30 cellular contexts compared by ENCODE assay signal in the genomic region with DNA sequence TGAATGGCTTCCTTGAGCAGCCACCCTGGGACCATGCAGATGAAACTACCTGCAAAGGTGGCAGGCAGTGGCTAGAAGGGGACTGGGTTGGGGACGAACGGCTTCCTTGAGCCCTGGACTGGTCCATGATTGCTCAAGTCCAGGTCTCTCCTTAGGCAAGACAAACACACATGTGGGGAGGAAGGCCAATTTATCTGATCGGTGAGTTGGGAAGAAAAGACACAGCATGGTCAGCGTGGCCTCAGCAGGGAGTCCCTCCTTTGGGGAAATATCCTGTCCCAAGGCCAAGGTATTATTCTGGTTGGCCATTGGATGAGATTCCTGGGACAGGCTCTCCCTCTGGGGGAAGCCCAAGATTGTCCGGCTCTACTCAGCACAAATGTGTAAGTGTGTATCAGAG.
DNase-seq lines count a peak whose midpoint lies in the region; ATAC-seq and TF ChIP-seq lines count a peak whose summit lies in the region.
"Had no signal": no experiment of that assay in that cellular context is flagged by ENCODE, and none has a peak within 500 bp of the region (broad histone marks: within the 10 kb centered on the region; RNA-seq: fewer than 3 reads in every experiment).

No MANE protein-coding gene starts in this region.

- no peak overlapping the region for H4K91ac ChIP-seq in neuronal stem cell (ENCODE audit: low read depth, low read length, poor library complexity)

- no peaks in the 10 kb centered on the region for H3K79me1 ChIP-seq in neuronal stem cell (ENCODE audit: low read depth, low read length)

- ATAC-seq in HG03378 (IDR thresholded peaks at IDR 0.05; ENCODE audit: unreplicated experiment) = no peak
- ATAC-seq: A549; CD8-positive, alpha-beta T cell had no signal

- TF ChIP-seq EP300 in esophagus muscularis mucosa (IDR thresholded peaks at IDR 0.05) = no peak

- TF ChIP-seq POLR2A in esophagus muscularis mucosa (IDR thresholded peaks at IDR 0.05; ENCODE audit: low read depth) (no peak), erythroblast (IDR thresholded peaks at IDR 0.05; ENCODE audit: low read length) (no peak)

- H2BK120ac ChIP-seq in neuronal stem cell (ENCODE audit: low read depth, low read length) = no peak overlapping the region

- no peak overlapping the region for H3K4ac ChIP-seq in neuronal stem cell (ENCODE audit: low read length)

- intact Hi-C loops in esophagus muscularis mucosa (cut with DNase I) = no loop called here

- H3K27ac ChIP-seq in esophagus muscularis mucosa (replicated peaks in 1 of 4) (no peak overlapping the region), neuronal stem cell (replicated peaks; ENCODE audit: low read length) (no peak overlapping the region), osteoblast (ENCODE audit: low read depth, low read length) (no peak overlapping the region)
- H3K27ac ChIP-seq: 22Rv1; A549; BLaER1; BLaER1 treated with 17β-estradiol and CSF1 and Interleukin-3, amounts not matched to agents 10 nM and 100 nM had no signal

- no peaks in the 10 kb centered on the region for H3K79me2 ChIP-seq in osteoblast (ENCODE audit: insufficient read depth, low read length)

- H3K9me3 ChIP-seq in esophagus muscularis mucosa (no peaks in the 10 kb centered on the region), neuronal stem cell (replicated peaks in 1 of 2; ENCODE audit: control insufficient read depth in 2 of 2, insufficient read depth in 1 of 2, low read depth in 1 of 2, low read length in 2 of 2) (no peaks in the 10 kb centered on the region), osteoblast (ENCODE audit: low read depth, low read length) (no peaks in the 10 kb centered on the region)
- H3K9me3 ChIP-seq: A549, BE2C, Caco-2 had no signal

- H3K4me1 ChIP-seq in esophagus muscularis mucosa = no peaks in the 10 kb centered on the region
- peaks cover 0 to 2% of the 10 kb centered on the region in 2 donors for H3K4me1 ChIP-seq in neuronal stem cell (ENCODE audit: control insufficient read depth in 2 of 2, insufficient read depth in 1 of 2, low read depth in 1 of 2, low read length in 2 of 2)
- H3K4me1 ChIP-seq in osteoblast (ENCODE audit: insufficient read depth, low read length) = peaks cover 3% of the 10 kb centered on the region
- H3K4me1 ChIP-seq: A549, BE2C, BLaER1, Caco-2 had no signal

- H3K14ac ChIP-seq in neuronal stem cell (ENCODE audit: low read length) = no peak overlapping the region

- H3K4me3 ChIP-seq in esophagus muscularis mucosa (no peak overlapping the region), neuronal stem cell (ENCODE audit: low read length in 2 of 2) (no peak overlapping the region), osteoblast (ENCODE audit: insufficient read depth, low read length) (no peak overlapping the region)
- H3K4me3 ChIP-seq: A549; BLaER1; BLaER1 treated with 17β-estradiol and CSF1 and Interleukin-3, amounts not matched to agents 10 nM and 100 nM had no signal

- DNase-seq in esophagus muscularis mucosa (ENCODE audit: extremely low spot score) (peak; percentile 75), neuronal stem cell (ENCODE audit: low spot score) (no peak), osteoblast (ENCODE audit: insufficient read length, low spot score, missing footprints) (peak; percentile 63), erythroblast (lab: John Stamatoyannopoulos, UW) (no peak), AG20443 (ENCODE audit: low spot score) (no peak)
- DNase-seq: 8988T; ACHN; AML-193; BE2C; C1 segment of cervical spinal cord; Caco-2; Calu3; CD4-positive, alpha-beta memory T cell; CD4-positive, alpha-beta T cell; CD4-positive, CD25-positive, alpha-beta regulatory T cell; CD8-positive, alpha-beta memory T cell; CD8-positive, alpha-beta T cell; COR-L47; DMS 273 treated with DMSO at 0.1 percent for 48 hours; DMS153; DMS53; DMS79; DMS79 treated with DMSO at 0.1 percent for 48 hours; DND-41; EL had no signal

- H3K18ac ChIP-seq in neuronal stem cell (ENCODE audit: low read length) = peak overlapping the region; percentile 11

- no peaks in the 10 kb centered on the region for H3K36me3 ChIP-seq in esophagus muscularis mucosa
- no peaks in the 10 kb centered on the region for H3K36me3 ChIP-seq in neuronal stem cell (replicated peaks in 1 of 2; ENCODE audit: control insufficient read depth in 2 of 2, insufficient read depth in 2 of 2, low read length in 2 of 2)
- no peaks in the 10 kb centered on the region for H3K36me3 ChIP-seq in osteoblast (ENCODE audit: insufficient read depth, low read length)
- H3K36me3 ChIP-seq: BE2C; BLaER1; BLaER1 treated with 17β-estradiol and CSF1 and Interleukin-3, amounts not matched to agents 10 nM and 100 nM had no signal

- no peak overlapping the region for H3K23ac ChIP-seq in neuronal stem cell (ENCODE audit: low read depth, low read length, poor library complexity)

- no peak overlapping the region for H2AK5ac ChIP-seq in neuronal stem cell (ENCODE audit: low read depth, low read length)

- no peak overlapping the region for H2BK12ac ChIP-seq in neuronal stem cell (ENCODE audit: low read length)

- H4K8ac ChIP-seq in neuronal stem cell (ENCODE audit: low read depth, low read length) = no peak overlapping the region

- TF ChIP-seq CTCF in esophagus muscularis mucosa (IDR thresholded peaks at IDR 0.05) = no peak
- TF ChIP-seq CTCF in osteoblast (IDR thresholded peaks at IDR 0.05; ENCODE audit: extremely low read depth, low read depth, low read length) = no peak

- no peak overlapping the region for H2BK15ac ChIP-seq in neuronal stem cell (ENCODE audit: low read length)

- no peak overlapping the region for H2BK5ac ChIP-seq in neuronal stem cell (ENCODE audit: low read length)

- H3K9ac ChIP-seq in neuronal stem cell (ENCODE audit: low read depth, low read length, poor library complexity) = no peak overlapping the region
- H3K9ac ChIP-seq: BLaER1; BLaER1 treated with 17β-estradiol and CSF1 and Interleukin-3, amounts not matched to agents 10 nM and 100 nM had no signal

- no peaks in the 10 kb centered on the region for H4K20me1 ChIP-seq in osteoblast (ENCODE audit: insufficient read depth, low read length)
- H4K20me1 ChIP-seq: BLaER1; BLaER1 treated with 17β-estradiol and CSF1 and Interleukin-3, amounts not matched to agents 10 nM and 100 nM had no signal

- H3K27me3 ChIP-seq in esophagus muscularis mucosa (peaks cover 0 to 3% (median 0%) of the 10 kb centered on the region in 4 donors), neuronal stem cell (ENCODE audit: control insufficient read depth in 3 of 3, insufficient read depth in 3 of 3, low read depth in 1 of 3, low read length in 3 of 3) (no peaks in the 10 kb centered on the region), osteoblast (ENCODE audit: insufficient read depth, low read length) (peaks cover 34% of the 10 kb centered on the region)
- H3K27me3 ChIP-seq: BLaER1; BLaER1 treated with 17β-estradiol and CSF1 and Interleukin-3, amounts not matched to agents 10 nM and 100 nM had no signal

- H3K4me2 ChIP-seq in neuronal stem cell (ENCODE audit: insufficient read depth, low read length, poor library complexity, severe bottlenecking) (no peak overlapping the region), osteoblast (ENCODE audit: insufficient read depth, low read length) (no peak overlapping the region)
- H3K4me2 ChIP-seq: A549; BLaER1; BLaER1 treated with 17β-estradiol and CSF1 and Interleukin-3, amounts not matched to agents 10 nM and 100 nM had no signal

- H2AFZ ChIP-seq in neuronal stem cell (ENCODE audit: low read length) (no peak overlapping the region), osteoblast (ENCODE audit: low read length) (no peak overlapping the region)

- 94% methylated on average over 5 of the region's 5 CpGs for WGBS in esophagus muscularis mucosa
- no CpG with 5 or more reads among the region's 5 CpGs for WGBS in neuronal stem cell (ENCODE audit: extremely low coverage in 2 of 2, insufficient read length in 2 of 2, insufficient replicate concordance in 1 of 2), 2 donors

Comparison
In these comparisons a context has a peak if more than half of its experiments do, and no peak if none do; other contexts are left out.
1. DNase-seq: peak in esophagus muscularis mucosa (single experiment) and osteoblast (single experiment); none in neuronal stem cell (single experiment), erythroblast (0 of 2) and AG20443 (single experiment).